In the genomic region with DNA sequence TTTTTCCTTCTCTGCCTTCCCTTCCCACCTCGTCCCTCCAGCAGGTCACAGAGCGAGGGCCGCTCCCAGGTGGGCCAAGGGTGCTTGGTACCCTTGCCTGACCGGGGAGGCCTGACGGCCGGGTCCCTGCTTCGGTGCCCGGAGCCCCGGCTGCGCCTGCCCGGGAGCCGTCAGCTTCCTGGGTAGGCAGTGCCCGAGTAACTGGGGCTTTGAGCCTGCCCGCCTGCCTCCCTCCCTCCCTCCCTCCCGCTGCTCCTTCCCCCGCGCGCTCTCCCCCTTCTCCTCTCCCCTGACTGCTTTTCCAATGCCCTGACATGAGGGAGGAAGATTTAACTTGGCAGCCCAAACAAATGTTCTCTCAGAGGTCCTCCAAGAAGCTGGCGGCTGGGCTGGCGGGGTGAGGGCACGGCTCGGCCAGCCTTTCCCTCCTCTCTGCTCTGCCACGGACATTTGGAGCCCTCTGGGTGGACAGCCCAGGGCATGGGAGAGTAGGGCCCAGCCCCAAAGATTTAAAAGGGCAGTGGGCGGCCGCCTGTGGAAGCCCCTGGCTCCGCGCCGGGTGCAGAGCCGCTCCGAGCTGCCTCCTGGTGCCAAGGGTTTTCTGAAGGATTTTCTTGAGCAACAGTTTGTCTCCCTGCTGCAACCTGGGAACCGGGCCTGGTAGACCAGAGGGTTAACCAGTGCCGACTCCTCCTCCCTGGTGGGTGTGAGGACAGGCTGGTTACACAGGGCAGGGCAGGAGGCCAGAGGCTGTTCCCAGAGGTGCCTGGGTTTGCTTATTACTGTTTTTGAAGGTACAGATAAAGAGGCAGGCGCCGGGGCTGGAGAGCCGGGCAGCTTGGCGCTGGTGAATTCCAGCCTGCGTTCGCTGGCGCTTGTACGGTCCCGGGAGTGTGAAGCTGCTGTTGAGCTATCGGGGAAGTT, we compare ENCODE assay signal across 8 cellular contexts. TPM values are rescaled to one million over a fixed set of nuclear protein-coding genes. Genes with fewer than 3 reads are reported as not detected.
DNase-seq lines count a peak whose midpoint lies in the region; ATAC-seq and TF ChIP-seq lines count a peak whose summit lies in the region.

No MANE protein-coding gene starts in this region.

- DNase-seq in AG08396 (ENCODE audit: low spot score) (peak; percentile 83), GOT3 (lab: John Stamatoyannopoulos, UW) (peak; percentile 79), NCI-H82 (lab: John Stamatoyannopoulos, UW) (peak; percentile 74), astrocyte of the cerebellum (ENCODE audit: low read depth) (no peak), right atrium auricular region (ENCODE audit: low spot score) (peak; percentile 98)

- in situ Hi-C loops in astrocyte of the cerebellum (cut with HindIII; ENCODE audit: low sequenced_read_pairs) = loop anchor here (5.0 to 10.0 kb wide), 3 partner anchors 41 to 1024 kb away; no protein-coding TSS in a partner anchor

- H2AFZ ChIP-seq in parathyroid adenoma = peak overlapping the region; percentile 81

- H3K4me3 ChIP-seq in astrocyte of the cerebellum (ENCODE audit: low read depth, low read length) = peak overlapping the region; percentile 98
- peak overlapping the region; percentile 92 to 96 for H3K4me3 ChIP-seq in right atrium auricular region
- peak overlapping the region; percentile 66 for H3K4me3 ChIP-seq in parathyroid adenoma (ENCODE audit: low read depth, low read length)

- H3K9me3 ChIP-seq in right atrium auricular region = no peaks in the 10 kb centered on the region
- no peaks in the 10 kb centered on the region for H3K9me3 ChIP-seq in parathyroid adenoma (ENCODE audit: control insufficient read depth, low read length)

- H3K27me3 ChIP-seq in right atrium auricular region = no peaks in the 10 kb centered on the region
- H3K27me3 ChIP-seq in parathyroid adenoma (ENCODE audit: control insufficient read depth, insufficient read depth, low read length) = no peaks in the 10 kb centered on the region

- peak overlapping the region; percentile 85 for H3K4me2 ChIP-seq in parathyroid adenoma (ENCODE audit: low read length)

- no peak for TF ChIP-seq CTCF in astrocyte of the cerebellum (IDR thresholded peaks at IDR 0.05; ENCODE audit: low read depth, low read length, missing control alignments)
- no peak for TF ChIP-seq CTCF in right atrium auricular region (IDR thresholded peaks at IDR 0.05)
- no peak for TF ChIP-seq CTCF in parathyroid adenoma (IDR thresholded peaks at IDR 0.05)

- no peaks in the 10 kb centered on the region for H3K36me3 ChIP-seq in right atrium auricular region
- no peaks in the 10 kb centered on the region for H3K36me3 ChIP-seq in parathyroid adenoma (ENCODE audit: control insufficient read depth, insufficient read depth, low read length)

- peaks cover 36% of the 10 kb centered on the region for H3K79me2 ChIP-seq in parathyroid adenoma

- peaks cover 0 to 67% of the 10 kb centered on the region in 2 donors for H3K4me1 ChIP-seq in right atrium auricular region
- H3K4me1 ChIP-seq in parathyroid adenoma = peaks cover 21% of the 10 kb centered on the region

- H3K9ac ChIP-seq in parathyroid adenoma = peak overlapping the region; percentile 32

- ATAC-seq in HG03175 (IDR thresholded peaks at IDR 0.05; ENCODE audit: unreplicated experiment) (no peak), HG03108 (IDR thresholded peaks at IDR 0.05; ENCODE audit: unreplicated experiment) (no peak)

- H3K27ac ChIP-seq in right atrium auricular region (peak overlapping the region; percentile 97 to 99), parathyroid adenoma (peak overlapping the region; percentile 79)

RNA-seq across cellular contexts. Expression of a gene that starts 2.1 kb away (rescaled TPM):
- total RNA-seq in right atrium auricular region = 10 to 100 TPM; 59.3 to 71.0 TPM
